10 cellular contexts compared by ENCODE assay signal in genomic region chr22:30617819-30618218, GRCh38. TPM values are rescaled to one million over a fixed set of nuclear protein-coding genes. Genes with fewer than 3 reads are reported as not detected.
"Had no signal": no experiment of that assay in that cellular context is flagged by ENCODE, and none has a peak within 500 bp of the region (broad histone marks: within the 10 kb centered on the region; RNA-seq: fewer than 3 reads in every experiment).

No MANE protein-coding gene starts in this region.

- H3K27ac ChIP-seq: GM23248, HL-60 had no signal

- H2AFZ ChIP-seq: GM23248 had no signal

- H3K9me3 ChIP-seq: HAP-1 had no signal

- DNase-seq: GM23248, GOT3, HFFc6, KG1 had no signal

- ATAC-seq: HCT116 had no signal

- H3K4me1 ChIP-seq: HAP-1 had no signal

- H3K4me3 ChIP-seq: GM23248, HAP-1 had no signal

- H3K9ac ChIP-seq: GM23248 had no signal

- H3K36me3 ChIP-seq: HAP-1 had no signal

RNA-seq across cellular contexts. Expression of gene GAL3ST1, which starts 43.4 kb away (rescaled TPM):
- total RNA-seq: GM23248, H4, HFFc6, HT1080 had no signal
- polyA plus RNA-seq: GM23248, IgD-negative memory B cell had no signal
